8 cellular contexts compared by ENCODE assay signal in genomic region chr12:121796855-121797751, GRCh38. TPM values are rescaled to one million over a fixed set of nuclear protein-coding genes. Genes with fewer than 3 reads are reported as not detected.
DNase-seq lines count a peak whose midpoint lies in the region; ATAC-seq and TF ChIP-seq lines count a peak whose summit lies in the region.

No MANE protein-coding gene starts in this region.

- H3K4me3 ChIP-seq in mesenchymal stem cell (ENCODE audit: insufficient read depth in 1 of 2, low read depth in 1 of 2, low read length in 2 of 2): peak overlapping the region; percentile 14 to 76
- H3K4me3 ChIP-seq in thoracic aorta: peak overlapping the region; percentile 95

- peak overlapping the region; percentile 99 for H3K9ac ChIP-seq in mesenchymal stem cell (ENCODE audit: low read length)

- no peak overlapping the region for H2BK120ac ChIP-seq in mesenchymal stem cell (ENCODE audit: low read depth, low read length)

- H3K27ac ChIP-seq in epithelial cell of prostate (peak overlapping the region; percentile 100), mesenchymal stem cell (ENCODE audit: low read length, poor library complexity, severe bottlenecking) (peak overlapping the region; percentile 52), thoracic aorta (peak overlapping the region; percentile 91 to 97)

- H3K4me1 ChIP-seq in mesenchymal stem cell (ENCODE audit: control insufficient read depth, insufficient read depth, low read depth, low read length) (peaks cover 63% of the 10 kb centered on the region), thoracic aorta (ENCODE audit: control insufficient read depth in 1 of 2, low read depth in 2 of 2) (peaks cover 39 to 60% of the 10 kb centered on the region in 2 donors)

- no peak overlapping the region for H4K8ac ChIP-seq in mesenchymal stem cell (ENCODE audit: low read length)

- peak overlapping the region; percentile 57 for H4K91ac ChIP-seq in mesenchymal stem cell (ENCODE audit: low read length)

- H2BK5ac ChIP-seq in mesenchymal stem cell (ENCODE audit: low read depth, low read length, poor library complexity, severe bottlenecking): no peak overlapping the region

- peaks cover 17 to 32% of the 10 kb centered on the region in 2 experiments for H3K36me3 ChIP-seq in mesenchymal stem cell (ENCODE audit: control insufficient read depth in 1 of 2, insufficient read depth in 2 of 2, low read depth in 1 of 2, low read length in 2 of 2)
- H3K36me3 ChIP-seq in thoracic aorta: peaks cover 3% of the 10 kb centered on the region

- no peak overlapping the region for H2AFZ ChIP-seq in mesenchymal stem cell (ENCODE audit: low read depth, low read length)

- H3K9me3 ChIP-seq in mesenchymal stem cell (ENCODE audit: control insufficient read depth, low read length): no peaks in the 10 kb centered on the region
- H3K9me3 ChIP-seq in thoracic aorta: no peaks in the 10 kb centered on the region

- peak overlapping the region; percentile 13 for H3K4me2 ChIP-seq in mesenchymal stem cell (ENCODE audit: low read length, poor library complexity, severe bottlenecking)

- peak overlapping the region; percentile 29 to 84 for H3K18ac ChIP-seq in mesenchymal stem cell (ENCODE audit: low read depth in 1 of 2, low read length in 2 of 2)

- peaks cover 12% of the 10 kb centered on the region for H3K79me1 ChIP-seq in mesenchymal stem cell (replicated peaks; ENCODE audit: low read length, poor library complexity, severe bottlenecking)

- H3K23ac ChIP-seq in mesenchymal stem cell (ENCODE audit: low read length in 2 of 2): no peak overlapping the region

- H2AK5ac ChIP-seq in mesenchymal stem cell (ENCODE audit: low read length, severe bottlenecking): peak overlapping the region; percentile 76

- 36% methylated on average over 28 of the region's 39 CpGs for WGBS in mesenchymal stem cell

- no peak overlapping the region for H3K14ac ChIP-seq in mesenchymal stem cell (ENCODE audit: low read length in 2 of 2)

- H2BK15ac ChIP-seq in mesenchymal stem cell (ENCODE audit: low read depth, poor library complexity, severe bottlenecking): no peak overlapping the region

- H2BK12ac ChIP-seq in mesenchymal stem cell (ENCODE audit: low read length in 2 of 2): peak overlapping the region; percentile 17 to 49

- H3K4ac ChIP-seq in mesenchymal stem cell (ENCODE audit: low read depth in 1 of 2, low read length in 2 of 2): peak overlapping the region in 1 of 2 experiments; percentile 78

- ATAC-seq in thoracic aorta (ENCODE audit: insufficient number of reproducible peaks, low FRiP score, low read depth): peak; percentile 18
- ATAC-seq in HG02610 (IDR thresholded peaks at IDR 0.05; ENCODE audit: unreplicated experiment): no peak

- H3K27me3 ChIP-seq in mesenchymal stem cell (ENCODE audit: control insufficient read depth in 1 of 2, insufficient read depth in 1 of 2, low read length in 2 of 2): no peaks in the 10 kb centered on the region
- no peaks in the 10 kb centered on the region for H3K27me3 ChIP-seq in thoracic aorta (replicated peaks; ENCODE audit: insufficient read depth)

- DNase-seq in C1 segment of cervical spinal cord (lab: John Stamatoyannopoulos, UW) (peak in 13 of 14 donors; percentile 39 to 88 (median 64)), HuH-7.5 (ENCODE audit: low spot score) (peak; percentile 97), SW 1271 (lab: John Stamatoyannopoulos, UW) (peak; percentile 92 to 94), epithelial cell of prostate (ENCODE audit: low read depth, low spot score) (no peak), mesenchymal stem cell (peak; percentile 92), thoracic aorta (ENCODE audit: low spot score) (peak; percentile 89), cerebellar nuclear complex (lab: John Stamatoyannopoulos, UW) (no peak)

- TF ChIP-seq CTCF in thoracic aorta (IDR thresholded peaks at IDR 0.05): peak; percentile 26

RNA-seq across cellular contexts. Expression of gene RHOF, which starts 3.6 kb away (rescaled TPM):
- polyA plus RNA-seq in mesenchymal stem cell (2013, experiment 1 of 2): 15.0 TPM
- polyA plus RNA-seq in mesenchymal stem cell (2013, experiment 2 of 2): 14.2 TPM
- 10 to 100 TPM; 12.0 to 30.2 TPM for total RNA-seq in thoracic aorta

RNA-seq across cellular contexts. Expression of gene SETD1B, which starts 6.7 kb away (rescaled TPM):
- polyA plus RNA-seq in mesenchymal stem cell (2013, experiment 1 of 2): 10.4 TPM
- polyA plus RNA-seq in mesenchymal stem cell (2013, experiment 2 of 2): 9.3 TPM
- total RNA-seq in thoracic aorta: 10 to 100 TPM; 21.9 to 32.7 TPM

Comparison
In these comparisons a context has a peak if more than half of its experiments do, and no peak if none do; other contexts are left out.
1. DNase-seq: peak in C1 segment of cervical spinal cord (13 of 14), HuH-7.5 (single experiment), SW 1271 (2 of 2), mesenchymal stem cell (single experiment) and thoracic aorta (single experiment); none in epithelial cell of prostate (single experiment) and cerebellar nuclear complex (0 of 2).
2. Peak in every context shown above with its lines, with median percentiles within 50 percentile points of each other: H3K27ac ChIP-seq.